ENCODE assay signal across 4 cellular contexts in genomic region chr12:106595268-106595667, GRCh38. TPM values are rescaled to one million over a fixed set of nuclear protein-coding genes. Genes with fewer than 3 reads are reported as not detected.
"Had no signal": no experiment of that assay in that cellular context is flagged by ENCODE, and none has a peak within 500 bp of the region (broad histone marks: within the 10 kb centered on the region; RNA-seq: fewer than 3 reads in every experiment).

No MANE protein-coding gene starts in this region.

- ATAC-seq: GM12878 had no signal

- H3K4me3 ChIP-seq: GM12878 had no signal

- DNase-seq: GDM1, GF-D8 had no signal

RNA-seq across cellular contexts. Expression of gene RFX4, which starts 12.5 kb away (rescaled TPM):
- total RNA-seq: G401, GM12878 had no signal
